In genomic region chr20:38219006-38219950, GRCh38 we compare ENCODE assay signal across 1 cellular context.
TF ChIP-seq lines count a peak whose summit lies in the region.

No MANE protein-coding gene starts in this region.

TF ChIP-seq in H1, 55 proteins besides CTCF, POLR2A, EP300 and RAD21:
- TF ChIP-seq GABPA (IDR thresholded peaks at IDR 0.05; ENCODE audit: borderline replicate concordance, insufficient read depth, low read length) (no peak), SIX5 (IDR thresholded peaks at IDR 0.05; ENCODE audit: low read depth, low read length) (no peak), EZH2 (IDR thresholded peaks at IDR 0.05; ENCODE audit: low read depth, low read length, severe bottlenecking) (no peak), SP4 (IDR thresholded peaks at IDR 0.05; ENCODE audit: low read length) (no peak), HDAC2 (IDR thresholded peaks at IDR 0.05; ENCODE audit: borderline replicate concordance in 1 of 2, low read depth in 2 of 2, low read length in 2 of 2) (no peak), TBP (IDR thresholded peaks at IDR 0.05; ENCODE audit: low read depth, low read length) (no peak), CBX5 (IDR thresholded peaks at IDR 0.05; ENCODE audit: low read depth, low read length) (no peak), SUZ12 (IDR thresholded peaks at IDR 0.05; ENCODE audit: low read length) (no peak)
TF ChIP-seq in H1: peak in this region for 0.
